16 cellular contexts compared by ENCODE assay signal in the genomic region with DNA sequence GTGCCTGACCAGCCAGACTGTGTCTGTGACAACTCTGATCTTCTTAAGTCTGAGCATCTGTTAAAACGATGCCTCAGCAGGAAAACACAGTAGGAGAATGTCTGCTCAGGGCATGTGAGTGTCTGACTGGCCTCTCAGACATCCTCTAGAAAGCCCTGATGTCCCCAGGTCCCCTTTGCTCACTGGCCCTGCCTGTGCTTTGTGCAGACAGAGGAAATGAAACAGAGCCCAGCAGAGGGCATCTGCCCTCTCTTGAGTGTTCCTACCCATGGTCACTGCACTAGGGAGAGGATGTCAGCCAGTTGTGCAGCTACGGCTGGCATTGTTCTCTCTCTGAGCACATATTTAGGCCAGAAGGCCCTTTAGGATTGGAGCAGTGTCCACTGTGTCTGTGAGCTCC. TPM values are rescaled to one million over a fixed set of nuclear protein-coding genes. Genes with fewer than 3 reads are reported as not detected.
DNase-seq lines count a peak whose midpoint lies in the region; ATAC-seq, FAIRE-seq and TF ChIP-seq lines count a peak whose summit lies in the region.
"Had no signal": no experiment of that assay in that cellular context is flagged by ENCODE, and none has a peak within 500 bp of the region (broad histone marks: within the 10 kb centered on the region; RNA-seq: fewer than 3 reads in every experiment).

No MANE protein-coding gene starts in this region.

- no peaks in the 10 kb centered on the region for H3K36me3 ChIP-seq in WERI-Rb-1
- no peaks in the 10 kb centered on the region for H3K36me3 ChIP-seq in kidney (ENCODE audit: control insufficient read depth in 1 of 2, insufficient read depth in 2 of 2, low read length in 2 of 2)
- no peaks in the 10 kb centered on the region for H3K36me3 ChIP-seq in esophagus squamous epithelium
- H3K36me3 ChIP-seq: pancreas, SJSA1 had no signal

- 0 to 20% methylated on average over 1 of the region's 2 CpGs for WGBS in esophagus squamous epithelium, 2 donors

- H3K9me3 ChIP-seq in WERI-Rb-1 (ENCODE audit: severe bottlenecking) (no peaks in the 10 kb centered on the region), kidney (ENCODE audit: control insufficient read depth in 1 of 2, low read length in 2 of 2) (no peaks in the 10 kb centered on the region), esophagus squamous epithelium (no peaks in the 10 kb centered on the region)
- H3K9me3 ChIP-seq: pancreas, SJSA1 had no signal

- H3K4me3 ChIP-seq in WERI-Rb-1 (ENCODE audit: low read depth, low read length) (no peak overlapping the region), kidney (ENCODE audit: low read length in 2 of 2) (no peak overlapping the region), esophagus squamous epithelium (no peak overlapping the region)
- H3K4me3 ChIP-seq: lung, pancreas, SJSA1 had no signal

- no peak overlapping the region for H3K9ac ChIP-seq in kidney (ENCODE audit: low read length in 2 of 2)

- no peaks in the 10 kb centered on the region for H3K4me1 ChIP-seq in kidney (ENCODE audit: control insufficient read depth in 1 of 2, insufficient read depth in 1 of 2, low read depth in 1 of 2, low read length in 2 of 2)
- no peaks in the 10 kb centered on the region for H3K4me1 ChIP-seq in esophagus squamous epithelium
- H3K4me1 ChIP-seq: pancreas, SJSA1 had no signal

- DNase-seq in Ammon's horn (ENCODE audit: low spot score): peak; percentile 6
- DNase-seq in H4 (ENCODE audit: low spot score): peak; percentile 17
- DNase-seq in WERI-Rb-1: peak; percentile 89
- peak; percentile 28 for DNase-seq in left kidney (ENCODE audit: low read depth, low spot score)
- no peak for DNase-seq in kidney
- DNase-seq in stimulated activated CD4-positive, alpha-beta T cell treated with anti-CD3 and anti-CD28 coated beads, Interleukin-4, amount 100 ng/mL, for 24 hours: no peak
- DNase-seq in esophagus squamous epithelium (lab: John Stamatoyannopoulos, UW): no peak
- DNase-seq: AML-193; effector memory CD4-positive, alpha-beta T cell; NCI-H1092; NCI-H524 treated with DMSO at 0.1 percent for 48 hours had no signal

- H3K27ac ChIP-seq in WERI-Rb-1 (no peak overlapping the region), kidney (ENCODE audit: low read depth in 2 of 2, low read length in 2 of 2) (no peak overlapping the region), esophagus squamous epithelium (no peak overlapping the region)
- H3K27ac ChIP-seq: pancreas, SJSA1 had no signal

- peaks cover 4% of the 10 kb centered on the region for H3K27me3 ChIP-seq in WERI-Rb-1 (ENCODE audit: insufficient read depth, low read depth, severe bottlenecking)
- peaks cover 0 to 4% (median 0%) of the 10 kb centered on the region in 4 donors for H3K27me3 ChIP-seq in esophagus squamous epithelium
- H3K27me3 ChIP-seq: pancreas had no signal

- intact Hi-C loops in kidney (cut with DNase I): no loop called here
- intact Hi-C loops in esophagus squamous epithelium (cut with DNase I): no loop called here

- FAIRE-seq in kidney (lab: Jason Lieb, UNC): no peak
- FAIRE-seq: G401.6, pancreas had no signal

- peak; percentile 69 for TF ChIP-seq CTCF in WERI-Rb-1 (IDR thresholded peaks at IDR 0.05; ENCODE audit: low read depth, low read length)
- TF ChIP-seq CTCF in kidney (IDR thresholded peaks at IDR 0.05; ENCODE audit: borderline replicate concordance, extremely low read depth, insufficient read depth): no peak
- no peak for TF ChIP-seq CTCF in esophagus squamous epithelium (IDR thresholded peaks at IDR 0.05)

- no peak for ATAC-seq in HG03342 (IDR thresholded peaks at IDR 0.05; ENCODE audit: unreplicated experiment)

- TF ChIP-seq POLR2A in esophagus squamous epithelium (IDR thresholded peaks at IDR 0.05): no peak

RNA-seq across cellular contexts. Expression of a gene that starts 56.9 kb away (rescaled TPM):
- not detected in 2 replicates for total RNA-seq in H4 (2014; rRNA removed; shearing (Covaris generic))
- not detected for total RNA-seq in kidney
- 1.2 TPM for polyA plus RNA-seq in kidney (ENCODE audit: insufficient read depth, low read depth, low replicate concordance)
- not detected for total RNA-seq in esophagus squamous epithelium
- total RNA-seq: lung, pancreas, SJSA1 had no signal
- polyA plus RNA-seq: lung, pancreas had no signal

Comparison
In these comparisons a context has a peak if more than half of its experiments do, and no peak if none do; other contexts are left out.
1. DNase-seq: peak in Ammon's horn (single experiment), H4 (single experiment), WERI-Rb-1 (single experiment) and left kidney (single experiment); none in kidney (single experiment), stimulated activated CD4-positive, alpha-beta T cell treated with anti-CD3 and anti-CD28 coated beads, Interleukin-4, amount 100 ng/mL, for 24 hours (single experiment) and esophagus squamous epithelium (single experiment).